ENCODE assay signal across 21 cellular contexts in genomic region chr20:57242414-57242813, GRCh38. TPM values are rescaled to one million over a fixed set of nuclear protein-coding genes. Genes with fewer than 3 reads are reported as not detected.
A peak's percentile ranks its signal among the peaks of the same experiment; 100 is the strongest.
DNase-seq lines count a peak whose midpoint lies in the region; ATAC-seq, FAIRE-seq and TF ChIP-seq lines count a peak whose summit lies in the region.
"Had no signal": no experiment of that assay in that cellular context is flagged by ENCODE, and none has a peak within 500 bp of the region (broad histone marks: within the 10 kb centered on the region; RNA-seq: fewer than 3 reads in every experiment).

No MANE protein-coding gene starts in this region.

- H3K9me3 Mint-ChIP-seq in type B pancreatic cell: peaks cover 3% of the 10 kb centered on the region
- H3K9me3 Mint-ChIP-seq: CD4-positive, CD25-positive, alpha-beta regulatory T cell had no signal

- H3K36me3 ChIP-seq in esophagus squamous epithelium: no peaks in the 10 kb centered on the region
- H3K36me3 ChIP-seq: BE2C had no signal

- no peak for ATAC-seq in left cardiac atrium
- ATAC-seq: GM23338 had no signal

- H3K9me3 ChIP-seq in esophagus squamous epithelium: no peaks in the 10 kb centered on the region
- H3K9me3 ChIP-seq: BE2C had no signal

- no peak for TF ChIP-seq CTCF in esophagus squamous epithelium (IDR thresholded peaks at IDR 0.05)
- no peak for TF ChIP-seq CTCF in type B pancreatic cell (conservative IDR thresholded peaks at IDR 0.05)

- H3K27me3 Mint-ChIP-seq in type B pancreatic cell: no peaks in the 10 kb centered on the region

- peaks cover 57% of the 10 kb centered on the region for H3K4me1 Mint-ChIP-seq in type B pancreatic cell (ENCODE audit: unreplicated experiment)
- H3K4me1 Mint-ChIP-seq: CD4-positive, CD25-positive, alpha-beta regulatory T cell; CD8-positive, alpha-beta memory T cell had no signal

- H3K4me3 ChIP-seq in esophagus squamous epithelium: no peak overlapping the region
- H3K4me3 ChIP-seq: GM23338 had no signal

- no peaks in the 10 kb centered on the region for H3K27me3 ChIP-seq in esophagus squamous epithelium
- H3K27me3 ChIP-seq: BE2C had no signal

- no peak for TF ChIP-seq POLR2A in esophagus squamous epithelium (IDR thresholded peaks at IDR 0.05)

- 42 to 50% methylated on average over 4 of the region's 4 CpGs for WGBS in esophagus squamous epithelium, 2 donors

- H3K4me3 Mint-ChIP-seq in type B pancreatic cell: no peak overlapping the region
- H3K4me3 Mint-ChIP-seq: CD4-positive, CD25-positive, alpha-beta regulatory T cell; CD8-positive, alpha-beta memory T cell; GM23338 had no signal

- peak overlapping the region in 3 of 4 donors; percentile 84 to 90 (median 89) for H3K27ac ChIP-seq in esophagus squamous epithelium

- no peak for DNase-seq in HTR-8/SVneo (ENCODE audit: insufficient read length, low spot score)
- DNase-seq in SK-N-DZ (ENCODE audit: low spot score): peak; percentile 64
- no peak for DNase-seq in esophagus squamous epithelium (lab: John Stamatoyannopoulos, UW)
- DNase-seq in type B pancreatic cell (ENCODE audit: extremely low spot score, unreplicated experiment): no peak
- no peak for DNase-seq in cerebellar nuclear complex (lab: John Stamatoyannopoulos, UW)
- DNase-seq in COLO668 (lab: John Stamatoyannopoulos, UW; ENCODE audit: unreplicated experiment): no peak
- no peak for DNase-seq in left cardiac atrium
- DNase-seq: 8988T; BE2C; C1 segment of cervical spinal cord; Caco-2; CD4-positive, CD25-positive, alpha-beta regulatory T cell; CD8-positive, alpha-beta memory T cell; HCEC 1CT had no signal

- H3K36me3 Mint-ChIP-seq in type B pancreatic cell: peaks cover 39% of the 10 kb centered on the region
- H3K36me3 Mint-ChIP-seq: CD4-positive, CD25-positive, alpha-beta regulatory T cell; CD8-positive, alpha-beta memory T cell had no signal

- intact Hi-C loops in esophagus squamous epithelium (cut with DNase I): no loop called here
- intact Hi-C loops in left cardiac atrium (cut with DNase I): no loop called here

- peak; percentile 23 for FAIRE-seq in HTR-8/SVneo (lab: Jason Lieb, UNC)
- FAIRE-seq: D721Med, G401.6, GM12891, GM18507, H54 had no signal

- peak overlapping the region; percentile 8 for H3K27ac Mint-ChIP-seq in type B pancreatic cell
- H3K27ac Mint-ChIP-seq: CD4-positive, CD25-positive, alpha-beta regulatory T cell; CD8-positive, alpha-beta memory T cell; GM23338 had no signal

- peaks cover 8 to 53% (median 15%) of the 10 kb centered on the region in 3 donors for H3K4me1 ChIP-seq in esophagus squamous epithelium

RNA-seq across cellular contexts. Expression of gene BMP7, which starts 24.0 kb away (rescaled TPM):
- polyA plus RNA-seq in SK-N-DZ (2014; cell fraction: cytosol; rRNA removed): 108 and 114 TPM in 2 replicates
- 42.4 and 49.9 TPM in 2 replicates for polyA plus RNA-seq in SK-N-DZ (2014; cell fraction: nucleus; rRNA removed)
- total RNA-seq in esophagus squamous epithelium (10 to 100 TPM; 21.8 to 59.8 (median 35.1) TPM), type B pancreatic cell (ENCODE audit: low replicate concordance) (115 and 287 TPM in 2 replicates), left cardiac atrium (10 to 100 TPM; 23.9 to 29.3 TPM)
- total RNA-seq: CD4-positive, CD25-positive, alpha-beta regulatory T cell; CD8-positive, alpha-beta memory T cell; HT-29 had no signal
- polyA plus RNA-seq: CD4-positive, CD25-positive, alpha-beta regulatory T cell; CD8-positive, alpha-beta memory T cell had no signal
